ENCODE assay signal across 15 cellular contexts in the genomic region with DNA sequence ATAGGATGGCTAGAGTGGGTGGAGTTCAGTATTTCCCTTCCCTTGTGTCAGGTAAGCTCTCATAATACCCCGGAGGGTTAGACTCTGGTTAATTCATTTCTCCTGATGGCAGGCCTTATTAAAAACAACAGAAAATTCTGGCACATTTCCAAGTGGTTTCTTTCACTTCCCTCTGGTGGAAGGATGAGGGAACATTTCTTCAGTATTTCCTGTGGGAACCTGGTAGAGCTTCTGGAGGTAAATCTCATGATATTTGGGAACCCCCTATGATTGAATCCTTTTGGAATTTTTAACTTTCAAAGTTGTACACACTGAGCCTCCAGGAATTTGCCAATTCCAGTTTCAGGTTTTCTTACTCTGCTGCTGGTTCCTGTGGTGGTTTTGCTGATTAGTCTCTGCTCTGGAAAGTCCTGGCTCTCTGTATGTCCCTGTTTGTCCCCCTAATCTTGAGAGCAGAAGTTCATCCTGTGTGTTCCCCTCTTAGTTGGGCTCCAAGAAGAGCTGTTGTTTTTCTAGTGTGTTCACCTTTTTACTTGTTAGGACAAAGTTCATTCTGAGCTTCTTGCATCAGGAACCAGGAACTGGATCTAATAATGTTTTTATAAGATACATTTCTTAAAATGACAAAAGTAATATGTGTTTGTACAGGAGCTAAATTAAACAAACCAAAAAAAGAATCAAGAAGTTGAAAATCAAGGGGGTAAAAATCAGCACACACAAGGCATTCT.
A peak's percentile ranks its signal among the peaks of the same experiment; 100 is the strongest.
DNase-seq lines count a peak whose midpoint lies in the region; ATAC-seq and TF ChIP-seq lines count a peak whose summit lies in the region.
"Had no signal": no experiment of that assay in that cellular context is flagged by ENCODE, and none has a peak within 500 bp of the region (broad histone marks: within the 10 kb centered on the region; RNA-seq: fewer than 3 reads in every experiment).

No MANE protein-coding gene starts in this region.

- CTCF ChIA-PET in activated naive CD4-positive, alpha-beta T cell treated with anti-CD3 and anti-CD28 coated beads, Interleukin-2, amount 10 ng/mL, durations not matched to agents 7 days and 5 days (lab: Charles Lee) = no interaction called here

- peak; percentile 50 for TF ChIP-seq CTCF in C4-2B (conservative IDR thresholded peaks at IDR 0.05)

- peak; percentile 51 for DNase-seq in HS-5 (ENCODE audit: low read depth)
- peak; percentile 28 for DNase-seq in SW480 (ENCODE audit: low spot score)
- DNase-seq in left kidney (ENCODE audit: low read depth, low spot score) = peak; percentile 54
- no peak for DNase-seq in activated naive CD4-positive, alpha-beta T cell treated with anti-CD3 and anti-CD28 coated beads, Interleukin-2, amount 10 ng/mL, durations not matched to agents 7 days and 5 days
- DNase-seq in middle frontal gyrus (ENCODE audit: extremely low spot score, low spot score) = no peak
- DNase-seq in C1 segment of cervical spinal cord (lab: John Stamatoyannopoulos, UW) = no peak
- DNase-seq: activated CD4-positive, alpha-beta T cell treated with anti-CD3 and anti-CD28 coated beads for 36 hours; CD8-positive, alpha-beta memory T cell; central memory CD4-positive, alpha-beta T cell; HFFc6; KG1 had no signal

- H3K27ac Mint-ChIP-seq in activated naive CD4-positive, alpha-beta T cell treated with anti-CD3 and anti-CD28 coated beads, Interleukin-2, amount 10 ng/mL, durations not matched to agents 7 days and 5 days = no peak overlapping the region
- H3K27ac Mint-ChIP-seq: activated CD4-positive, alpha-beta T cell treated with anti-CD3 and anti-CD28 coated beads for 36 hours; CD8-positive, alpha-beta memory T cell; HFFc6; stimulated activated effector memory CD8-positive, alpha-beta T cell treated with anti-CD3 and anti-CD28 coated beads, Interleukin-12 subunit alpha, Interleukin-12 subunit beta, amount 100 ng/mL, for 72 hours had no signal

- H3K36me3 Mint-ChIP-seq in activated naive CD4-positive, alpha-beta T cell treated with anti-CD3 and anti-CD28 coated beads, Interleukin-2, amount 10 ng/mL, durations not matched to agents 7 days and 5 days = no peaks in the 10 kb centered on the region
- H3K36me3 Mint-ChIP-seq: CD8-positive, alpha-beta memory T cell; stimulated activated effector memory CD8-positive, alpha-beta T cell treated with anti-CD3 and anti-CD28 coated beads, Interleukin-12 subunit alpha, Interleukin-12 subunit beta, amount 100 ng/mL, for 72 hours had no signal

- peak overlapping the region; percentile 68; the same call in 1 of the 2 replicates for H3K27ac ChIP-seq in C4-2B
- H3K27ac ChIP-seq: SK-N-MC had no signal

- ATAC-seq in GM18867 (IDR thresholded peaks at IDR 0.05; ENCODE audit: unreplicated experiment) = no peak
- ATAC-seq: activated CD4-positive, alpha-beta T cell treated with anti-CD3 and anti-CD28 coated beads for 36 hours; stimulated activated effector memory CD8-positive, alpha-beta T cell treated with anti-CD3 and anti-CD28 coated beads, Interleukin-12 subunit alpha, Interleukin-12 subunit beta, amount 100 ng/mL, for 72 hours had no signal

- H3K27me3 Mint-ChIP-seq in activated naive CD4-positive, alpha-beta T cell treated with anti-CD3 and anti-CD28 coated beads, Interleukin-2, amount 10 ng/mL, durations not matched to agents 7 days and 5 days = no peaks in the 10 kb centered on the region

- H3K9me3 Mint-ChIP-seq in activated naive CD4-positive, alpha-beta T cell treated with anti-CD3 and anti-CD28 coated beads, Interleukin-2, amount 10 ng/mL, durations not matched to agents 7 days and 5 days = no peaks in the 10 kb centered on the region
- H3K9me3 Mint-ChIP-seq: stimulated activated effector memory CD8-positive, alpha-beta T cell treated with anti-CD3 and anti-CD28 coated beads, Interleukin-12 subunit alpha, Interleukin-12 subunit beta, amount 100 ng/mL, for 72 hours had no signal

- no peaks in the 10 kb centered on the region for H3K4me1 Mint-ChIP-seq in activated naive CD4-positive, alpha-beta T cell treated with anti-CD3 and anti-CD28 coated beads, Interleukin-2, amount 10 ng/mL, durations not matched to agents 7 days and 5 days
- H3K4me1 Mint-ChIP-seq: activated CD4-positive, alpha-beta T cell treated with anti-CD3 and anti-CD28 coated beads for 36 hours; CD8-positive, alpha-beta memory T cell; stimulated activated effector memory CD8-positive, alpha-beta T cell treated with anti-CD3 and anti-CD28 coated beads, Interleukin-12 subunit alpha, Interleukin-12 subunit beta, amount 100 ng/mL, for 72 hours had no signal

- no peak overlapping the region for H3K4me3 Mint-ChIP-seq in activated naive CD4-positive, alpha-beta T cell treated with anti-CD3 and anti-CD28 coated beads, Interleukin-2, amount 10 ng/mL, durations not matched to agents 7 days and 5 days
- H3K4me3 Mint-ChIP-seq: activated CD4-positive, alpha-beta T cell treated with anti-CD3 and anti-CD28 coated beads for 36 hours; CD8-positive, alpha-beta memory T cell; HFFc6; stimulated activated effector memory CD8-positive, alpha-beta T cell treated with anti-CD3 and anti-CD28 coated beads, Interleukin-12 subunit alpha, Interleukin-12 subunit beta, amount 100 ng/mL, for 72 hours had no signal

Comparison
In these comparisons a context has a peak if more than half of its experiments do, and no peak if none do; other contexts are left out.
1. DNase-seq: peak in HS-5 (single experiment), SW480 (single experiment) and left kidney (single experiment); none in activated naive CD4-positive, alpha-beta T cell treated with anti-CD3 and anti-CD28 coated beads, Interleukin-2, amount 10 ng/mL, durations not matched to agents 7 days and 5 days (single experiment), middle frontal gyrus (single experiment) and C1 segment of cervical spinal cord (0 of 14).